Comparison of ENCODE assay signal across 16 cellular contexts in the genomic region with DNA sequence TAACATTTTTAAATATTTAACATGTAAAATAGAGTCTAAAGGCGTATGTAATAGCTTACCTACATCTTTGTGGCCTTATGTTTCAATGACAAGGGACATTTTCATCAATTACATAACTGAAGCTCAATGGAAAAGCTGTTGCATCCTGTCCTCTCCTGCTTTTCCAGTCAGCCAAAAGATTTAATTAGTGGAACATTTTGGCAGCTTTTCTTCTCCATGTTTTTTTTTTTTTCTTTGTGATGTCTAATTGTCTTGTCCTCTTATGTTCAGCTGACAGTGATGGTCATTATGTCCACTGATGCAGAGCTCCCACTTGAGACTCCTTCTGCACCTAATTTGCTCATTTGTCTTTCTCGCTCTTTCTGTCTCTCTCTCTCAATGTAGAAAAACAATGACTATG.
DNase-seq lines count a peak whose midpoint lies in the region; ATAC-seq lines count a peak whose summit lies in the region.
"Had no signal": no experiment of that assay in that cellular context is flagged by ENCODE, and none has a peak within 500 bp of the region (broad histone marks: within the 10 kb centered on the region; RNA-seq: fewer than 3 reads in every experiment).

No MANE protein-coding gene starts in this region.

- in situ Hi-C loops in G401 (cut with HindIII; ENCODE audit: low sequenced_read_pairs), result no loop called here

- ATAC-seq in HG03442 (IDR thresholded peaks at IDR 0.05; ENCODE audit: unreplicated experiment), result no peak
- ATAC-seq: CD8-positive, alpha-beta T cell; GM12878; GM23338; HCT116 had no signal

- DNase-seq in G401 (ENCODE audit: low spot score), result peak; percentile 78
- DNase-seq in NCI-H1105 (lab: John Stamatoyannopoulos, UW), result peak; percentile 25
- DNase-seq in cerebellar cortex (ENCODE audit: low spot score), result peak; percentile 75
- DNase-seq in retina, result peak; percentile 63
- no peak for DNase-seq in AML-193 (lab: John Stamatoyannopoulos, UW)
- DNase-seq: Caco-2; CD4-positive, CD25-positive, alpha-beta regulatory T cell; CD8-positive, alpha-beta T cell; DMS153; DND-41; GDM1; H9 had no signal

Comparison
In these comparisons a context has a peak if more than half of its experiments do, and no peak if none do; other contexts are left out.
1. DNase-seq: peak in G401 (single experiment), NCI-H1105 (single experiment), cerebellar cortex (single experiment) and retina (single experiment); none in AML-193 (0 of 2).